Comparison of ENCODE assay signal across 1 cellular context in the genomic region with DNA sequence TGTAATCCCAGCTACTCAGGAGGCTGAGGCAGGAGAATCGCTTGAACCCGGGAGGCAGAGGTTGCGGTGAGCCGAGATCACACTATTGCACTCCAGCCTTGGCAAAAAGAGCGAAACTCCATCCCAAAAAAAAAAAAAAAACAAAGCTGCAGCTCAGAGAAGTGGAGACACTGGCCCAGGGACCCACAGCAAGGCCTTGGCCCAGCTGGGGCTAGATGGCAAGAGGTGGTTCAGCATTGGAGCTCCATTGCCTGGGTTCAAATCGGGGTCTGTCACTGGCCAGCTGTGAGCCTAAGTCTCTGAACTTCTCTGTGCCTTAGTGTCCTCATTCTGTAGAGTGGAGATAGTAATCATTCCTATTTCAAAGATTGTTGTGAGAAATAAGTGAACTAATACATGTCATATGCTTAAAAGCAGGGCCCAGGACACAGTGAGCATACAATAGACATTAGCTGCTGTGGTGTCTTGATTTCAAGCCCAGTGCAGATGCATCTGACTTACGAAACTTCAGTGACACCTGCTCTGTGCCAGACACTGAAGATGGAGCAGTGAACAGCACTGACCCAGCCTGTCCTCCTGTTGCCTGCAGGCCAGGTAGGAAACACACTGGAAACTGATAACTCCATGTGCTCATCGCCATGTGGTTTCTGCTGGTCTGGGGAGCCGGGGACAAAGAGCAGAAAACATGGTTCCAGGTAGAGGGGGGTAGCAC.
A peak's percentile ranks its signal among the peaks of the same experiment; 100 is the strongest.
TF ChIP-seq lines count a peak whose summit lies in the region.

No MANE protein-coding gene starts in this region.

TF ChIP-seq in HepG2, 621 proteins besides CTCF, POLR2A, EP300 and RAD21 (continued from another document):
- TF ChIP-seq, protein P1, sequence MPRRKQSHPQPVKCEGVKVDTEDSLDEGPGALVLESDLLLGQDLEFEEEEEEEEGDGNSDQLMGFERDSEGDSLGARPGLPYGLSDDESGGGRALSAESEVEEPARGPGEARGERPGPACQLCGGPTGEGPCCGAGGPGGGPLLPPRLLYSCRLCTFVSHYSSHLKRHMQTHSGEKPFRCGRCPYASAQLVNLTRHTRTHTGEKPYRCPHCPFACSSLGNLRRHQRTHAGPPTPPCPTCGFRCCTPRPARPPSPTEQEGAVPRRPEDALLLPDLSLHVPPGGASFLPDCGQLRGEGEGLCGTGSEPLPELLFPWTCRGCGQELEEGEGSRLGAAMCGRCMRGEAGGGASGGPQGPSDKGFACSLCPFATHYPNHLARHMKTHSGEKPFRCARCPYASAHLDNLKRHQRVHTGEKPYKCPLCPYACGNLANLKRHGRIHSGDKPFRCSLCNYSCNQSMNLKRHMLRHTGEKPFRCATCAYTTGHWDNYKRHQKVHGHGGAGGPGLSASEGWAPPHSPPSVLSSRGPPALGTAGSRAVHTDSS (CRISPR knock-in tag; conservative IDR thresholded peaks at IDR 0.05) = no peak
- peak; percentile 51; the same call in 1 of the 2 replicates for TF ChIP-seq SSRP1 (CRISPR knock-in tag; IDR thresholded peaks at IDR 0.05)
- TF ChIP-seq ZNF768 (CRISPR knock-in tag; IDR thresholded peaks at IDR 0.05) = peak; percentile 82
- TF ChIP-seq TARDBP (CRISPR knock-in tag; IDR thresholded peaks at IDR 0.05) = no peak
- TF ChIP-seq ZSCAN22 (CRISPR knock-in tag; IDR thresholded peaks at IDR 0.05) = no peak
- TF ChIP-seq, protein P2, sequence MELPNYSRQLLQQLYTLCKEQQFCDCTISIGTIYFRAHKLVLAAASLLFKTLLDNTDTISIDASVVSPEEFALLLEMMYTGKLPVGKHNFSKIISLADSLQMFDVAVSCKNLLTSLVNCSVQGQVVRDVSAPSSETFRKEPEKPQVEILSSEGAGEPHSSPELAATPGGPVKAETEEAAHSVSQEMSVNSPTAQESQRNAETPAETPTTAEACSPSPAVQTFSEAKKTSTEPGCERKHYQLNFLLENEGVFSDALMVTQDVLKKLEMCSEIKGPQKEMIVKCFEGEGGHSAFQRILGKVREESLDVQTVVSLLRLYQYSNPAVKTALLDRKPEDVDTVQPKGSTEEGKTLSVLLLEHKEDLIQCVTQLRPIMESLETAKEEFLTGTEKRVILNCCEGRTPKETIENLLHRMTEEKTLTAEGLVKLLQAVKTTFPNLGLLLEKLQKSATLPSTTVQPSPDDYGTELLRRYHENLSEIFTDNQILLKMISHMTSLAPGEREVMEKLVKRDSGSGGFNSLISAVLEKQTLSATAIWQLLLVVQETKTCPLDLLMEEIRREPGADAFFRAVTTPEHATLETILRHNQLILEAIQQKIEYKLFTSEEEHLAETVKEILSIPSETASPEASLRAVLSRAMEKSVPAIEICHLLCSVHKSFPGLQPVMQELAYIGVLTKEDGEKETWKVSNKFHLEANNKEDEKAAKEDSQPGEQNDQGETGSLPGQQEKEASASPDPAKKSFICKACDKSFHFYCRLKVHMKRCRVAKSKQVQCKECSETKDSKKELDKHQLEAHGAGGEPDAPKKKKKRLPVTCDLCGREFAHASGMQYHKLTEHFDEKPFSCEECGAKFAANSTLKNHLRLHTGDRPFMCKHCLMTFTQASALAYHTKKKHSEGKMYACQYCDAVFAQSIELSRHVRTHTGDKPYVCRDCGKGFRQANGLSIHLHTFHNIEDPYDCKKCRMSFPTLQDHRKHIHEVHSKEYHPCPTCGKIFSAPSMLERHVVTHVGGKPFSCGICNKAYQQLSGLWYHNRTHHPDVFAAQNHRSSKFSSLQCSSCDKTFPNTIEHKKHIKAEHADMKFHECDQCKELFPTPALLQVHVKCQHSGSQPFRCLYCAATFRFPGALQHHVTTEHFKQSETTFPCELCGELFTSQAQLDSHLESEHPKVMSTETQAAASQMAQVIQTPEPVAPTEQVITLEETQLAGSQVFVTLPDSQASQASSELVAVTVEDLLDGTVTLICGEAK (IDR thresholded peaks at IDR 0.05) = no peak
- TF ChIP-seq, protein P2 (CRISPR knock-in tag; IDR thresholded peaks at IDR 0.05) = 0 out of 2 replicates have a peak, but pooled peaks have one; percentile 33
- TF ChIP-seq, protein P3, sequence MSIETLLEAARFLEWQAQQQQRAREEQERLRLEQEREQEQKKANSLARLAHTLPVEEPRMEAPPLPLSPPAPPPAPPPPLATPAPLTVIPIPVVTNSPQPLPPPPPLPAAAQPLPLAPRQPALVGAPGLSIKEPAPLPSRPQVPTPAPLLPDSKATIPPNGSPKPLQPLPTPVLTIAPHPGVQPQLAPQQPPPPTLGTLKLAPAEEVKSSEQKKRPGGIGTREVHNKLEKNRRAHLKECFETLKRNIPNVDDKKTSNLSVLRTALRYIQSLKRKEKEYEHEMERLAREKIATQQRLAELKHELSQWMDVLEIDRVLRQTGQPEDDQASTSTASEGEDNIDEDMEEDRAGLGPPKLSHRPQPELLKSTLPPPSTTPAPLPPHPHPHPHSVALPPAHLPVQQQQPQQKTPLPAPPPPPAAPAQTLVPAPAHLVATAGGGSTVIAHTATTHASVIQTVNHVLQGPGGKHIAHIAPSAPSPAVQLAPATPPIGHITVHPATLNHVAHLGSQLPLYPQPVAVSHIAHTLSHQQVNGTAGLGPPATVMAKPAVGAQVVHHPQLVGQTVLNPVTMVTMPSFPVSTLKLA (IDR thresholded peaks at IDR 0.05) = 0 out of 2 replicates have a peak, but pooled peaks have one; percentile 20
- no peak for TF ChIP-seq GZF1 (CRISPR knock-in tag; IDR thresholded peaks at IDR 0.05)
- no peak for TF ChIP-seq KMT2A (CRISPR knock-in tag; IDR thresholded peaks at IDR 0.05)
- no peak for TF ChIP-seq PHF8 (CRISPR knock-in tag; IDR thresholded peaks at IDR 0.05)
- 0 out of 2 replicates have a peak, but pooled peaks have one; percentile 46 for TF ChIP-seq MYC (CRISPR knock-in tag; IDR thresholded peaks at IDR 0.05; ENCODE audit: borderline replicate concordance)
